26 cellular contexts compared by ENCODE assay signal in genomic region chr4:81062001-81062400, GRCh38.
"Had no signal": no experiment of that assay in that cellular context is flagged by ENCODE, and none has a peak within 500 bp of the region (broad histone marks: within the 10 kb centered on the region; RNA-seq: fewer than 3 reads in every experiment).

No MANE protein-coding gene starts in this region.

- H3K79me2 ChIP-seq: parathyroid adenoma had no signal

- H3K4me1 ChIP-seq: parathyroid adenoma, psoas muscle, suprapubic skin, testis, tibial artery, transverse colon, upper lobe of right lung, uterus had no signal

- H3K9ac ChIP-seq: parathyroid adenoma had no signal

- H3K9me3 ChIP-seq: neutrophil, psoas muscle, right lobe of liver, sigmoid colon, suprapubic skin, testis, tibial artery, transverse colon, upper lobe of right lung, uterus had no signal

- H3K4me3 ChIP-seq: psoas muscle, right lobe of liver, sigmoid colon, suprapubic skin, testis, tibial artery, transverse colon, upper lobe of right lung, uterus had no signal

- H3K27me3 ChIP-seq: neutrophil, right lobe of liver, sigmoid colon, suprapubic skin, testis, tibial artery, transverse colon, upper lobe of right lung, uterus had no signal

- H2AFZ ChIP-seq: parathyroid adenoma had no signal

- DNase-seq: naive thymus-derived CD8-positive, alpha-beta T cell; nephron progenitor cell; nucleus accumbens; posterior cingulate gyrus; psoas muscle; right cardiac atrium; right lobe of liver; sigmoid colon; small intestine; stimulated activated CD4-positive, alpha-beta T cell treated with anti-CD3 and anti-CD28 coated beads, Interleukin-15, amount 100 ng/mL, for 24 hours; stimulated activated CD4-positive, alpha-beta T cell treated with anti-CD3 and anti-CD28 coated beads, Interleukin-2, amount 100 ng/mL, for 24 hours; stimulated activated CD4-positive, alpha-beta T cell treated with anti-CD3 and anti-CD28 coated beads, Interleukin-2, amount 100 ng/mL, for 48 hours; stimulated activated CD4-positive, alpha-beta T cell treated with anti-CD3 and anti-CD28 coated beads, Interleukin-4, amount 100 ng/mL, for 4 hours; stimulated activated CD8-positive, alpha-beta memory T cell treated with anti-CD3 and anti-CD28 coated beads, Interleukin-4, amount 100 ng/mL, for 48 hours; stimulated activated naive CD4-positive, alpha-beta T cell; stimulated activated naive CD8-positive, alpha-beta T cell treated with anti-CD3 and anti-CD28 coated beads, Interleukin-15, amount 100 ng/mL, for 72 hours; stimulated activated naive CD8-positive, alpha-beta T cell treated with anti-CD3 and anti-CD28 coated beads, Interleukin-15, Interleukin-2, amounts not matched to agents 100 U/mL and 50 U/mL, for 24 hours; substantia nigra; testis; tibial artery; transverse colon; upper lobe of right lung; uterus had no signal

- H3K36me3 ChIP-seq: neutrophil, right lobe of liver, sigmoid colon, suprapubic skin, tibial artery, transverse colon, upper lobe of right lung, uterus had no signal
